In genomic region chr9:93119703-93119952, GRCh38 we compare ENCODE assay signal across 2 cellular contexts.
TF ChIP-seq lines count a peak whose summit lies in the region.

No MANE protein-coding gene starts in this region.

TF ChIP-seq in A549, 52 proteins besides CTCF, POLR2A, EP300 and RAD21 (continued from another document):
- TF ChIP-seq PBX3 (IDR thresholded peaks at IDR 0.05) (no peak), USF2 (IDR thresholded peaks at IDR 0.05) (no peak), SMC3 (IDR thresholded peaks at IDR 0.05) (no peak), ZNF302 (CRISPR knock-in tag; IDR thresholded peaks at IDR 0.05) (no peak), MAZ (IDR thresholded peaks at IDR 0.05; ENCODE audit: borderline replicate concordance, low read depth, low read length) (no peak), EHF (CRISPR knock-in tag; IDR thresholded peaks at IDR 0.05) (no peak), RNF2 (IDR thresholded peaks at IDR 0.05; ENCODE audit: borderline replicate concordance, low read depth) (no peak), MYC (IDR thresholded peaks at IDR 0.05; ENCODE audit: borderline replicate concordance, low read length) (no peak), CHD2 (IDR thresholded peaks at IDR 0.05; ENCODE audit: low read length, partially characterized antibody) (no peak), POLR2AphosphoS2 (conservative IDR thresholded peaks at IDR 0.05; ENCODE audit: low read length) (no peak), ZC3H11A (IDR thresholded peaks at IDR 0.05) (no peak), KDM1A (IDR thresholded peaks at IDR 0.05; ENCODE audit: low read depth) (no peak), JUNB (IDR thresholded peaks at IDR 0.05) (no peak)
- TF ChIP-seq, protein P1, sequence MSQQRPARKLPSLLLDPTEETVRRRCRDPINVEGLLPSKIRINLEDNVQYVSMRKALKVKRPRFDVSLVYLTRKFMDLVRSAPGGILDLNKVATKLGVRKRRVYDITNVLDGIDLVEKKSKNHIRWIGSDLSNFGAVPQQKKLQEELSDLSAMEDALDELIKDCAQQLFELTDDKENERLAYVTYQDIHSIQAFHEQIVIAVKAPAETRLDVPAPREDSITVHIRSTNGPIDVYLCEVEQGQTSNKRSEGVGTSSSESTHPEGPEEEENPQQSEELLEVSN (IDR thresholded peaks at IDR 0.05; ENCODE audit: borderline replicate concordance, low read depth): no peak

TF ChIP-seq in WTC11, 78 proteins besides CTCF, POLR2A, EP300 and RAD21 (continued from another document):
- TF ChIP-seq, protein P2, sequence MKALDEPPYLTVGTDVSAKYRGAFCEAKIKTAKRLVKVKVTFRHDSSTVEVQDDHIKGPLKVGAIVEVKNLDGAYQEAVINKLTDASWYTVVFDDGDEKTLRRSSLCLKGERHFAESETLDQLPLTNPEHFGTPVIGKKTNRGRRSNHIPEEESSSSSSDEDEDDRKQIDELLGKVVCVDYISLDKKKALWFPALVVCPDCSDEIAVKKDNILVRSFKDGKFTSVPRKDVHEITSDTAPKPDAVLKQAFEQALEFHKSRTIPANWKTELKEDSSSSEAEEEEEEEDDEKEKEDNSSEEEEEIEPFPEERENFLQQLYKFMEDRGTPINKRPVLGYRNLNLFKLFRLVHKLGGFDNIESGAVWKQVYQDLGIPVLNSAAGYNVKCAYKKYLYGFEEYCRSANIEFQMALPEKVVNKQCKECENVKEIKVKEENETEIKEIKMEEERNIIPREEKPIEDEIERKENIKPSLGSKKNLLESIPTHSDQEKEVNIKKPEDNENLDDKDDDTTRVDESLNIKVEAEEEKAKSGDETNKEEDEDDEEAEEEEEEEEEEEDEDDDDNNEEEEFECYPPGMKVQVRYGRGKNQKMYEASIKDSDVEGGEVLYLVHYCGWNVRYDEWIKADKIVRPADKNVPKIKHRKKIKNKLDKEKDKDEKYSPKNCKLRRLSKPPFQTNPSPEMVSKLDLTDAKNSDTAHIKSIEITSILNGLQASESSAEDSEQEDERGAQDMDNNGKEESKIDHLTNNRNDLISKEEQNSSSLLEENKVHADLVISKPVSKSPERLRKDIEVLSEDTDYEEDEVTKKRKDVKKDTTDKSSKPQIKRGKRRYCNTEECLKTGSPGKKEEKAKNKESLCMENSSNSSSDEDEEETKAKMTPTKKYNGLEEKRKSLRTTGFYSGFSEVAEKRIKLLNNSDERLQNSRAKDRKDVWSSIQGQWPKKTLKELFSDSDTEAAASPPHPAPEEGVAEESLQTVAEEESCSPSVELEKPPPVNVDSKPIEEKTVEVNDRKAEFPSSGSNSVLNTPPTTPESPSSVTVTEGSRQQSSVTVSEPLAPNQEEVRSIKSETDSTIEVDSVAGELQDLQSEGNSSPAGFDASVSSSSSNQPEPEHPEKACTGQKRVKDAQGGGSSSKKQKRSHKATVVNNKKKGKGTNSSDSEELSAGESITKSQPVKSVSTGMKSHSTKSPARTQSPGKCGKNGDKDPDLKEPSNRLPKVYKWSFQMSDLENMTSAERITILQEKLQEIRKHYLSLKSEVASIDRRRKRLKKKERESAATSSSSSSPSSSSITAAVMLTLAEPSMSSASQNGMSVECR (CRISPR knock-in tag; IDR thresholded peaks at IDR 0.05; ENCODE audit: borderline replicate concordance): no peak
- TF ChIP-seq ZNF423 (CRISPR knock-in tag; IDR thresholded peaks at IDR 0.05): no peak
- TF ChIP-seq IRF1 (CRISPR knock-in tag; IDR thresholded peaks at IDR 0.05): no peak
- TF ChIP-seq ZBTB21 (CRISPR knock-in tag; IDR thresholded peaks at IDR 0.05; ENCODE audit: borderline replicate concordance): no peak
- no peak for TF ChIP-seq NR2C2 (CRISPR knock-in tag; IDR thresholded peaks at IDR 0.05)
- TF ChIP-seq JAZF1 (CRISPR knock-in tag; IDR thresholded peaks at IDR 0.05): no peak
- TF ChIP-seq KAT7 (CRISPR knock-in tag; IDR thresholded peaks at IDR 0.05; ENCODE audit: borderline replicate concordance): no peak
